In genomic region chr16:84548971-84549844, GRCh38 we compare ENCODE assay signal across 8 cellular contexts. TPM values are rescaled to one million over a fixed set of nuclear protein-coding genes. Genes with fewer than 3 reads are reported as not detected.
A peak's percentile ranks its signal among the peaks of the same experiment; 100 is the strongest.
DNase-seq lines count a peak whose midpoint lies in the region; ATAC-seq, FAIRE-seq and TF ChIP-seq lines count a peak whose summit lies in the region.

No MANE protein-coding gene starts in this region.

- peak overlapping the region; percentile 78 for H3K27ac ChIP-seq in endothelial cell of umbilical vein (ENCODE audit: insufficient read depth, low read depth, low read length)
- H3K27ac ChIP-seq in prostate gland, result peak overlapping the region in 1 of 2 donors; percentile 30

- TF ChIP-seq POLR2A in endothelial cell of umbilical vein (IDR thresholded peaks at IDR 0.05; ENCODE audit: low read depth, low read length) (peak; percentile 34), prostate gland (IDR thresholded peaks at IDR 0.05) (no peak)

- no TSS peak for BruUV-seq in endothelial cell of umbilical vein (replicated peaks; lab: Mats Ljungman, UMichigan)

- dilution Hi-C loops in endothelial cell of umbilical vein (cut with MboI; ENCODE audit: extremely low pct_ligation_motif_present, low sequenced_read_pairs), result no loop called here

- TF ChIP-seq CTCF in endothelial cell of umbilical vein (IDR thresholded peaks at IDR 0.05; ENCODE audit: extremely low read depth in 1 of 2, insufficient read depth in 1 of 2, low read depth in 1 of 2, low read length in 2 of 2) (no peak), prostate gland (IDR thresholded peaks at IDR 0.05) (no peak)

- DNase-seq in HTR-8/SVneo (ENCODE audit: insufficient read length, low spot score) (no peak), endothelial cell of umbilical vein (ENCODE audit: low read depth, low spot score) (peak; percentile 62), prostate gland (ENCODE audit: low spot score) (no peak), H4 (ENCODE audit: low spot score) (no peak), GOT3 (lab: John Stamatoyannopoulos, UW) (no peak)
- DNase-seq in activated CD4-positive, alpha-beta T cell treated with anti-CD3 and anti-CD28 coated beads, Interleukin-2, amount 50 U/mL, for 4 hours, result peak; percentile 42 to 54
- DNase-seq in stimulated activated CD4-positive, alpha-beta T cell treated with anti-CD3 and anti-CD28 coated beads, Interleukin-12 subunit alpha, Interleukin-12 subunit beta, amount 100 ng/mL, for 4 hours, result peak; percentile 43

- H3K9me3 ChIP-seq in endothelial cell of umbilical vein (replicated peaks; ENCODE audit: control insufficient read depth, insufficient read depth, low read length) (no peaks in the 10 kb centered on the region), prostate gland (no peaks in the 10 kb centered on the region)

- intact Hi-C loops in endothelial cell of umbilical vein (cut with micrococcal nuclease), result loop anchor here (2.0 kb wide), 3 partner anchors 16 to 70 kb away; partner anchors contain the start of gene COTL1
- intact Hi-C loops in prostate gland (cut with DNase I), result no loop called here

- H3K36me3 ChIP-seq in endothelial cell of umbilical vein (ENCODE audit: control insufficient read depth in 2 of 2, extremely low read depth in 1 of 2, insufficient read depth in 2 of 2, low read length in 2 of 2), result no peaks in the 10 kb centered on the region
- no peaks in the 10 kb centered on the region for H3K36me3 ChIP-seq in prostate gland

- no peak for ATAC-seq in GM21825 (IDR thresholded peaks at IDR 0.05; ENCODE audit: unreplicated experiment)

- peak overlapping the region; percentile 95 for H2AFZ ChIP-seq in endothelial cell of umbilical vein (ENCODE audit: low read depth, low read length)

- no peak overlapping the region for H3K4me3 ChIP-seq in endothelial cell of umbilical vein (replicated peaks in 1 of 3; ENCODE audit: insufficient read depth in 1 of 3, low read depth in 1 of 3, low read length in 3 of 3)
- no peak overlapping the region for H3K4me3 ChIP-seq in prostate gland

- peak overlapping the region; percentile 49 for H3K9ac ChIP-seq in endothelial cell of umbilical vein (replicated peaks; ENCODE audit: extremely low read depth, insufficient read depth, low read length)

- peaks cover 18% of the 10 kb centered on the region for H3K4me1 ChIP-seq in endothelial cell of umbilical vein (ENCODE audit: control insufficient read depth, extremely low read depth, insufficient read depth, low read length)
- H3K4me1 ChIP-seq in prostate gland (replicated peaks), result no peaks in the 10 kb centered on the region

- POLR2A ChIA-PET in endothelial cell of umbilical vein (lab: Charles Lee), result no interaction called here

- peak; percentile 40 for FAIRE-seq in HTR-8/SVneo (lab: Jason Lieb, UNC)
- peak; percentile 95 for FAIRE-seq in endothelial cell of umbilical vein (lab: Jason Lieb, UNC)

- H4K20me1 ChIP-seq in endothelial cell of umbilical vein (replicated peaks; ENCODE audit: control insufficient read depth, extremely low read depth, insufficient read depth, low read length), result no peaks in the 10 kb centered on the region

- 55% methylated on average over 25 of the region's 25 CpGs for WGBS in prostate gland

- no peaks in the 10 kb centered on the region for H3K9me1 ChIP-seq in endothelial cell of umbilical vein (replicated peaks; ENCODE audit: control insufficient read depth, extremely low read depth, insufficient read depth, low read length)

- H3K27me3 ChIP-seq in endothelial cell of umbilical vein (ENCODE audit: control insufficient read depth in 2 of 2, insufficient read depth in 2 of 2, low read length in 2 of 2) (no peaks in the 10 kb centered on the region), prostate gland (replicated peaks; ENCODE audit: insufficient read depth) (no peaks in the 10 kb centered on the region)

- CTCF ChIA-PET in endothelial cell of umbilical vein (lab: Charles Lee), result interaction anchor here (0.6 to 1.4 kb wide), 9 partner anchors 10 to 477 kb away, joined by 3 to 6 read pairs (median 3); partner anchors contain the start of gene TAF1C

- peak overlapping the region; percentile 52 for H3K4me2 ChIP-seq in endothelial cell of umbilical vein (ENCODE audit: insufficient read depth, low read length)

- H3K79me2 ChIP-seq in endothelial cell of umbilical vein (ENCODE audit: control insufficient read depth, insufficient read depth, low read length), result no peaks in the 10 kb centered on the region

TF ChIP-seq in endothelial cell of umbilical vein, 7 proteins besides CTCF, POLR2A, EP300 and RAD21:
- TF ChIP-seq POLR2AphosphoS5 (IDR thresholded peaks at IDR 0.05; ENCODE audit: insufficient read depth, low read depth, low read length) (peak; percentile 65), EZH2 (IDR thresholded peaks at IDR 0.05; ENCODE audit: borderline replicate concordance, low read depth, low read length, severe bottlenecking) (no peak), MYC (IDR thresholded peaks at IDR 0.05; ENCODE audit: low read depth, low read length) (no peak), FOS (IDR thresholded peaks at IDR 0.05; ENCODE audit: borderline replicate concordance, insufficient read depth, low read length) (peak; percentile 32), MAX (IDR thresholded peaks at IDR 0.05; ENCODE audit: insufficient read depth, insufficient read length) (peak; percentile 42), GATA2 (IDR thresholded peaks at IDR 0.05; ENCODE audit: insufficient read depth, insufficient read length, low read depth, low read length) (no peak), JUN (IDR thresholded peaks at IDR 0.05; ENCODE audit: borderline replicate concordance, insufficient read depth, insufficient read length, low read depth) (peak; percentile 75)

RNA-seq across cellular contexts. Expression of gene MEAK7, which starts 44.7 kb away (rescaled TPM):
- 19.3 and 22.7 TPM in 2 replicates for total RNA-seq in endothelial cell of umbilical vein
- polyA plus RNA-seq in endothelial cell of umbilical vein, result 16.2 and 17.9 TPM in 2 replicates
- polyA plus RNA-seq in endothelial cell of umbilical vein (2011; cell fraction: cytosol; rRNA removed), result 13.4 and 13.9 TPM in 2 replicates
- polyA plus RNA-seq in endothelial cell of umbilical vein (2011; cell fraction: nucleus; rRNA removed), result 15.0 and 18.1 TPM in 2 replicates
- 19.5 and 22.5 TPM in 2 replicates for polyA plus RNA-seq in endothelial cell of umbilical vein (2012)
- polyA minus RNA-seq in endothelial cell of umbilical vein, result 26.0 and 29.2 TPM in 2 replicates
- polyA minus RNA-seq in endothelial cell of umbilical vein (2011; cell fraction: cytosol; rRNA and poly(A)+ RNA removed), result 9.0 TPM
- polyA minus RNA-seq in endothelial cell of umbilical vein (2011; cell fraction: nucleus; rRNA and poly(A)+ RNA removed), result 13.7 and 13.8 TPM in 2 replicates
- 10 to 100 TPM; 12.4 to 13.7 TPM for total RNA-seq in prostate gland
- total RNA-seq in H4 (2014; rRNA removed; shearing (Covaris generic)), result 5.3 and 5.5 TPM in 2 replicates

Comparison
In these comparisons a context has a peak if more than half of its experiments do, and no peak if none do; other contexts are left out.
1. DNase-seq: peak in activated CD4-positive, alpha-beta T cell treated with anti-CD3 and anti-CD28 coated beads, Interleukin-2, amount 50 U/mL, for 4 hours (2 of 2), endothelial cell of umbilical vein (single experiment) and stimulated activated CD4-positive, alpha-beta T cell treated with anti-CD3 and anti-CD28 coated beads, Interleukin-12 subunit alpha, Interleukin-12 subunit beta, amount 100 ng/mL, for 4 hours (single experiment); none in HTR-8/SVneo (single experiment), prostate gland (single experiment), H4 (single experiment) and GOT3 (single experiment).